Comparison of ENCODE assay signal across 8 cellular contexts in genomic region chr10:95260397-95260881, GRCh38. TPM values are rescaled to one million over a fixed set of nuclear protein-coding genes. Genes with fewer than 3 reads are reported as not detected.
DNase-seq lines count a peak whose midpoint lies in the region; TF ChIP-seq lines count a peak whose summit lies in the region.

No MANE protein-coding gene starts in this region.

- intact Hi-C loops in activated CD4-positive, alpha-beta T cell treated with anti-CD3 and anti-CD28 coated beads, Interleukin-2, amount 10 ng/mL, durations not matched to agents 24 days and 14 days (cut with micrococcal nuclease) = no loop called here

- H3K9ac ChIP-seq in HUES6 (ENCODE audit: low read length) = no peak overlapping the region

- peak overlapping the region; percentile 63; the same call in 1 of the 2 replicates for H3K27ac ChIP-seq in HUES6 (ENCODE audit: low read depth, low read length)
- H3K27ac ChIP-seq in epithelial cell of prostate = peak overlapping the region; percentile 87
- peak overlapping the region; percentile 92 for H3K27ac ChIP-seq in osteoblast (ENCODE audit: low read depth, low read length)

- H3K36me3 Mint-ChIP-seq in activated CD4-positive, alpha-beta T cell treated with anti-CD3 and anti-CD28 coated beads, Interleukin-2, amount 10 ng/mL, durations not matched to agents 24 days and 14 days (ENCODE audit: low read depth) = peaks cover 6% of the 10 kb centered on the region

- H3K27me3 Mint-ChIP-seq in activated CD4-positive, alpha-beta T cell treated with anti-CD3 and anti-CD28 coated beads, Interleukin-2, amount 10 ng/mL, durations not matched to agents 24 days and 14 days = peaks cover 6% of the 10 kb centered on the region

- no peak for TF ChIP-seq CTCF in GM13976 (IDR thresholded peaks at IDR 0.05; ENCODE audit: borderline replicate concordance, control extremely low read depth, extremely low read depth, insufficient read depth, missing control alignments)
- TF ChIP-seq CTCF in osteoblast (IDR thresholded peaks at IDR 0.05; ENCODE audit: extremely low read depth, low read depth, low read length) = no peak

- H3K9me3 ChIP-seq in HUES6 (ENCODE audit: control insufficient read depth, insufficient read depth, low read depth, low read length) (peaks cover 7% of the 10 kb centered on the region; the same call in 1 of the 2 replicates), osteoblast (ENCODE audit: low read depth, low read length) (no peaks in the 10 kb centered on the region)

- H3K4me3 ChIP-seq in HUES6 (ENCODE audit: low read depth, low read length) (no peak overlapping the region), osteoblast (ENCODE audit: insufficient read depth, low read length) (peak overlapping the region; percentile 38)

- no peak overlapping the region for H3K27ac Mint-ChIP-seq in activated CD4-positive, alpha-beta T cell treated with anti-CD3 and anti-CD28 coated beads, Interleukin-2, amount 10 ng/mL, durations not matched to agents 24 days and 14 days

- H3K9me3 Mint-ChIP-seq in activated CD4-positive, alpha-beta T cell treated with anti-CD3 and anti-CD28 coated beads, Interleukin-2, amount 10 ng/mL, durations not matched to agents 24 days and 14 days = peaks cover 4% of the 10 kb centered on the region

- DNase-seq in GM13976 (ENCODE audit: low spot score) (peak; percentile 38), epithelial cell of prostate (ENCODE audit: low read depth, low spot score) (no peak), osteoblast (ENCODE audit: insufficient read length, low spot score, missing footprints) (peak; percentile 91), NCI-H510A treated with DMSO at 0.1 percent for 48 hours (lab: John Stamatoyannopoulos, UW) (no peak), SK-N-DZ (ENCODE audit: low spot score) (no peak), T-helper 9 cell (no peak)
- no peak for DNase-seq in activated CD4-positive, alpha-beta T cell treated with anti-CD3 and anti-CD28 coated beads, Interleukin-2, amount 10 ng/mL, durations not matched to agents 24 days and 14 days

- H3K4me1 Mint-ChIP-seq in activated CD4-positive, alpha-beta T cell treated with anti-CD3 and anti-CD28 coated beads, Interleukin-2, amount 10 ng/mL, durations not matched to agents 24 days and 14 days = peaks cover 2% of the 10 kb centered on the region

- H3K27me3 ChIP-seq in HUES6 (ENCODE audit: control insufficient read depth, insufficient read depth, low read length) (no peaks in the 10 kb centered on the region), osteoblast (ENCODE audit: insufficient read depth, low read length) (no peaks in the 10 kb centered on the region)

- H2AFZ ChIP-seq in osteoblast (ENCODE audit: low read length) = no peak overlapping the region

- H3K4me1 ChIP-seq in HUES6 (ENCODE audit: control insufficient read depth, insufficient read depth, low read length) (peaks cover 35% of the 10 kb centered on the region), osteoblast (ENCODE audit: insufficient read depth, low read length) (peaks cover 18% of the 10 kb centered on the region)

- H3K36me3 ChIP-seq in HUES6 (ENCODE audit: control insufficient read depth, insufficient read depth, low read length) (peaks cover 79% of the 10 kb centered on the region), osteoblast (ENCODE audit: insufficient read depth, low read length) (peaks cover 20% of the 10 kb centered on the region)

- no peaks in the 10 kb centered on the region for H4K20me1 ChIP-seq in osteoblast (ENCODE audit: insufficient read depth, low read length)

- in situ Hi-C loops in GM13976 (cut with MboI; ENCODE audit: low sequenced_read_pairs, unreplicated experiment) = no loop called here

- peaks cover 2% of the 10 kb centered on the region for H3K79me2 ChIP-seq in osteoblast (ENCODE audit: insufficient read depth, low read length)

- peak overlapping the region; percentile 63 for H3K4me2 ChIP-seq in osteoblast (ENCODE audit: insufficient read depth, low read length)

- H3K4me3 Mint-ChIP-seq in activated CD4-positive, alpha-beta T cell treated with anti-CD3 and anti-CD28 coated beads, Interleukin-2, amount 10 ng/mL, durations not matched to agents 24 days and 14 days = no peak overlapping the region

RNA-seq across cellular contexts. Expression of gene PDLIM1, which starts 30.4 kb away (rescaled TPM):
- 25.0 and 26.1 TPM in 2 replicates for total RNA-seq in osteoblast
- polyA plus RNA-seq in SK-N-DZ (2014; cell fraction: cytosol; rRNA removed) = 1.4 and 1.8 TPM in 2 replicates
- 0.59 TPM in 1 of 2 replicates, not detected in the other for polyA plus RNA-seq in SK-N-DZ (2014; cell fraction: nucleus; rRNA removed)
- total RNA-seq in activated CD4-positive, alpha-beta T cell treated with anti-CD3 and anti-CD28 coated beads, Interleukin-2, amount 10 ng/mL, durations not matched to agents 24 days and 14 days = 3.1 and 3.2 TPM in 2 replicates

Comparison
In these comparisons a context has a peak if more than half of its experiments do, and no peak if none do; other contexts are left out.
1. DNase-seq: peak in GM13976 (single experiment) and osteoblast (single experiment); none in epithelial cell of prostate (single experiment), NCI-H510A treated with DMSO at 0.1 percent for 48 hours (single experiment), SK-N-DZ (single experiment), T-helper 9 cell (single experiment) and activated CD4-positive, alpha-beta T cell treated with anti-CD3 and anti-CD28 coated beads, Interleukin-2, amount 10 ng/mL, durations not matched to agents 24 days and 14 days (single experiment).
2. Peak in every context shown above with its lines, with median percentiles within 50 percentile points of each other: H3K27ac ChIP-seq.